ENCODE assay signal across 8 cellular contexts in genomic region chr3:190617185-190617584, GRCh38.
A peak's percentile ranks its signal among the peaks of the same experiment; 100 is the strongest.
DNase-seq lines count a peak whose midpoint lies in the region; ATAC-seq, FAIRE-seq and TF ChIP-seq lines count a peak whose summit lies in the region.

No MANE protein-coding gene starts in this region.

- no peak for TF ChIP-seq CTCF in HepG2 (CRISPR knock-in tag; IDR thresholded peaks at IDR 0.05)

- BruUV-seq in HepG2 (replicated peaks; lab: Mats Ljungman, UMichigan): no TSS peak

- POLR2A ChIA-PET in HepG2 (lab: Yijun Ruan, JAX): no interaction called here

- H3K36me3 Mint-ChIP-seq in T-helper 17 cell (ENCODE audit: low read depth): peaks cover 10% of the 10 kb centered on the region

- no peak overlapping the region; a peak in 1 of 6 replicates for H3K4me3 ChIP-seq in HepG2 (replicated peaks in 1 of 3; ENCODE audit: insufficient read depth in 1 of 3, low read depth in 2 of 3, low read length in 3 of 3)

- H3K4me3 Mint-ChIP-seq in T-helper 17 cell: no peak overlapping the region

- DNase-seq in activated CD4-positive, alpha-beta T cell treated with anti-CD3 and anti-CD28 coated beads for 48 hours: peak; percentile 60
- DNase-seq in activated CD4-positive, alpha-beta T cell treated with anti-CD3 and anti-CD28 coated beads, Interleukin-2, amount 50 U/mL, for 1 hour: no peak
- DNase-seq in T-helper 17 cell (no peak), HepG2 (ENCODE audit: low spot score) (peak; percentile 92), GOT3 (lab: John Stamatoyannopoulos, UW) (no peak), HTR-8/SVneo (ENCODE audit: insufficient read length, low spot score) (no peak), NCI-H526 treated with DMSO at 0.1 percent for 48 hours (lab: John Stamatoyannopoulos, UW) (no peak)

- peak overlapping the region; percentile 51 for H3K9ac ChIP-seq in HepG2 (ENCODE audit: insufficient read depth, low read depth, low read length)

- TF ChIP-seq RAD21 in HepG2 (CRISPR knock-in tag; IDR thresholded peaks at IDR 0.05): no peak

- no peaks in the 10 kb centered on the region for H3K27me3 ChIP-seq in HepG2 (ENCODE audit: control insufficient read depth in 1 of 2, insufficient read depth in 2 of 2, low read length in 2 of 2)

- H3K4me1 ChIP-seq in HepG2 (ENCODE audit: insufficient read depth, low read length): peaks cover 80% of the 10 kb centered on the region

- no peaks in the 10 kb centered on the region for H3K79me2 ChIP-seq in HepG2 (ENCODE audit: insufficient read depth, low read length)

- TF ChIP-seq EP300 in HepG2 (IDR thresholded peaks at IDR 0.05; ENCODE audit: low read depth in 2 of 2, low read length in 2 of 2) (peak in 1 of 2 experiments; percentile 76; a peak in 3 of 4 replicates), HepG2 (CRISPR knock-in tag; IDR thresholded peaks at IDR 0.05; ENCODE audit: borderline replicate concordance) (0 out of 2 replicates have a peak, but pooled peaks have one; percentile 21)

- CTCF ChIA-PET in HepG2 (lab: Yijun Ruan, JAX; ENCODE audit: low intra/inter-chr PET ratio, low total read pairs): no interaction called here

- H4K20me1 ChIP-seq in HepG2 (ENCODE audit: insufficient read depth, low read length): no peaks in the 10 kb centered on the region

- H3K4me1 Mint-ChIP-seq in T-helper 17 cell: peaks cover 16% of the 10 kb centered on the region

- 0 out of 5 replicates have a peak, but pooled peaks cover 0 to 1% of the 10 kb centered on the region in 2 experiments for H3K36me3 ChIP-seq in HepG2 (replicated peaks in 1 of 2; ENCODE audit: control insufficient read depth in 1 of 2, insufficient read depth in 2 of 2, low read length in 2 of 2)

- intact Hi-C loops in HepG2 (cut with micrococcal nuclease; ENCODE audit: unreplicated experiment): loop anchor here (2.0 to 5.0 kb wide), 2 partner anchors 50 to 102 kb away; partner anchors contain the start of gene IL1RAP

- 2% methylated on average over 3 of the region's 3 CpGs for WGBS in HepG2 (ENCODE audit: low lambda C conversion rate)

- TF ChIP-seq POLR2A in HepG2 (IDR thresholded peaks at IDR 0.05; ENCODE audit: insufficient read depth in 1 of 2, low read depth in 2 of 2, low read length in 2 of 2): no peak

- no peak overlapping the region for H2AFZ ChIP-seq in HepG2 (ENCODE audit: low read length)

- no peaks in the 10 kb centered on the region for H3K9me3 ChIP-seq in T-helper 17 cell (ENCODE audit: control insufficient read depth, low read length, poor library complexity, severe bottlenecking)
- no peaks in the 10 kb centered on the region for H3K9me3 ChIP-seq in HepG2 (ENCODE audit: low read length)

- peak; percentile 87 for ATAC-seq in HG03066 (IDR thresholded peaks at IDR 0.05; ENCODE audit: low read depth, unreplicated experiment)
- ATAC-seq in T-helper 17 cell: peak; percentile 79
- ATAC-seq in HepG2: peak; percentile 84

- FAIRE-seq in HepG2 (lab: Jason Lieb, UNC): peak; percentile 71
- FAIRE-seq in HTR-8/SVneo (lab: Jason Lieb, UNC): no peak

- peak overlapping the region; percentile 72 for H3K27ac Mint-ChIP-seq in T-helper 17 cell

- H3K27ac ChIP-seq in HepG2 (ENCODE audit: extremely low read length, insufficient read depth, low read length): peak overlapping the region; percentile 75

- no peaks in the 10 kb centered on the region for H3K27me3 Mint-ChIP-seq in T-helper 17 cell

- in situ Hi-C loops in HepG2 (cut with HindIII; ENCODE audit: extremely low pct_ligation_motif_present, low pct_unique_long_range_greater_than_20kb): no loop called here

- peak overlapping the region; percentile 45 for H3K4me2 ChIP-seq in HepG2 (ENCODE audit: low read depth, low read length)

TF ChIP-seq in HepG2, 621 proteins besides CTCF, POLR2A, EP300 and RAD21 (continues in another document):
- peak; percentile 53; the same call in 1 of the 2 replicates for TF ChIP-seq THRA (CRISPR knock-in tag; IDR thresholded peaks at IDR 0.05; ENCODE audit: borderline replicate concordance)
- TF ChIP-seq, protein P1, sequence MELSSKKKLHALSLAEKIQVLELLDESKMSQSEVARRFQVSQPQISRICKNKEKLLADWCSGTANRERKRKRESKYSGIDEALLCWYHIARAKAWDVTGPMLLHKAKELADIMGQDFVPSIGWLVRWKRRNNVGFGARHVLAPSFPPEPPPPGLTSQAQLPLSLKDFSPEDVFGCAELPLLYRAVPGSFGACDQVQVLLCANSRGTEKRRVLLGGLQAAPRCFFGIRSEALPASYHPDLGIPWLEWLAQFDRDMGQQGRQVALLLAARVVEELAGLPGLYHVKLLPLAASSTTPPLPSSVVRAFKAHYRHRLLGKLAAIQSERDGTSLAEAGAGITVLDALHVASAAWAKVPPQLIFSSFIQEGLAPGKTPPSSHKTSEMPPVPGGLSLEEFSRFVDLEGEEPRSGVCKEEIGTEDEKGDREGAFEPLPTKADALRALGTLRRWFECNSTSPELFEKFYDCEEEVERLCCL (CRISPR knock-in tag; IDR thresholded peaks at IDR 0.05; ENCODE audit: borderline replicate concordance): no peak
- no peak for TF ChIP-seq ZBTB21 (CRISPR knock-in tag; IDR thresholded peaks at IDR 0.05)
- TF ChIP-seq ZBTB20 (CRISPR knock-in tag; IDR thresholded peaks at IDR 0.05; ENCODE audit: borderline replicate concordance, low read depth): peak; percentile 90; the same call in 1 of the 2 replicates
- TF ChIP-seq, protein P2, sequence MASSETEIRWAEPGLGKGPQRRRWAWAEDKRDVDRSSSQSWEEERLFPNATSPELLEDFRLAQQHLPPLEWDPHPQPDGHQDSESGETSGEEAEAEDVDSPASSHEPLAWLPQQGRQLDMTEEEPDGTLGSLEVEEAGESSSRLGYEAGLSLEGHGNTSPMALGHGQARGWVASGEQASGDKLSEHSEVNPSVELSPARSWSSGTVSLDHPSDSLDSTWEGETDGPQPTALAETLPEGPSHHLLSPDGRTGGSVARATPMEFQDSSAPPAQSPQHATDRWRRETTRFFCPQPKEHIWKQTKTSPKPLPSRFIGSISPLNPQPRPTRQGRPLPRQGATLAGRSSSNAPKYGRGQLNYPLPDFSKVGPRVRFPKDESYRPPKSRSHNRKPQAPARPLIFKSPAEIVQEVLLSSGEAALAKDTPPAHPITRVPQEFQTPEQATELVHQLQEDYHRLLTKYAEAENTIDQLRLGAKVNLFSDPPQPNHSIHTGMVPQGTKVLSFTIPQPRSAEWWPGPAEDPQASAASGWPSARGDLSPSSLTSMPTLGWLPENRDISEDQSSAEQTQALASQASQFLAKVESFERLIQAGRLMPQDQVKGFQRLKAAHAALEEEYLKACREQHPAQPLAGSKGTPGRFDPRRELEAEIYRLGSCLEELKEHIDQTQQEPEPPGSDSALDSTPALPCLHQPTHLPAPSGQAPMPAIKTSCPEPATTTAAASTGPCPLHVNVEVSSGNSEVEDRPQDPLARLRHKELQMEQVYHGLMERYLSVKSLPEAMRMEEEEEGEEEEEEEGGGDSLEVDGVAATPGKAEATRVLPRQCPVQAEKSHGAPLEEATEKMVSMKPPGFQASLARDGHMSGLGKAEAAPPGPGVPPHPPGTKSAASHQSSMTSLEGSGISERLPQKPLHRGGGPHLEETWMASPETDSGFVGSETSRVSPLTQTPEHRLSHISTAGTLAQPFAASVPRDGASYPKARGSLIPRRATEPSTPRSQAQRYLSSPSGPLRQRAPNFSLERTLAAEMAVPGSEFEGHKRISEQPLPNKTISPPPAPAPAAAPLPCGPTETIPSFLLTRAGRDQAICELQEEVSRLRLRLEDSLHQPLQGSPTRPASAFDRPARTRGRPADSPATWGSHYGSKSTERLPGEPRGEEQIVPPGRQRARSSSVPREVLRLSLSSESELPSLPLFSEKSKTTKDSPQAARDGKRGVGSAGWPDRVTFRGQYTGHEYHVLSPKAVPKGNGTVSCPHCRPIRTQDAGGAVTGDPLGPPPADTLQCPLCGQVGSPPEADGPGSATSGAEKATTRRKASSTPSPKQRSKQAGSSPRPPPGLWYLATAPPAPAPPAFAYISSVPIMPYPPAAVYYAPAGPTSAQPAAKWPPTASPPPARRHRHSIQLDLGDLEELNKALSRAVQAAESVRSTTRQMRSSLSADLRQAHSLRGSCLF (CRISPR knock-in tag; IDR thresholded peaks at IDR 0.05; ENCODE audit: borderline replicate concordance): no peak
- TF ChIP-seq, protein P3, sequence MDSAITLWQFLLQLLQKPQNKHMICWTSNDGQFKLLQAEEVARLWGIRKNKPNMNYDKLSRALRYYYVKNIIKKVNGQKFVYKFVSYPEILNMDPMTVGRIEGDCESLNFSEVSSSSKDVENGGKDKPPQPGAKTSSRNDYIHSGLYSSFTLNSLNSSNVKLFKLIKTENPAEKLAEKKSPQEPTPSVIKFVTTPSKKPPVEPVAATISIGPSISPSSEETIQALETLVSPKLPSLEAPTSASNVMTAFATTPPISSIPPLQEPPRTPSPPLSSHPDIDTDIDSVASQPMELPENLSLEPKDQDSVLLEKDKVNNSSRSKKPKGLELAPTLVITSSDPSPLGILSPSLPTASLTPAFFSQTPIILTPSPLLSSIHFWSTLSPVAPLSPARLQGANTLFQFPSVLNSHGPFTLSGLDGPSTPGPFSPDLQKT (CRISPR knock-in tag; IDR thresholded peaks at IDR 0.05; ENCODE audit: borderline replicate concordance): no peak
- TF ChIP-seq HINFP (CRISPR knock-in tag; IDR thresholded peaks at IDR 0.05; ENCODE audit: low read depth): no peak
- TF ChIP-seq ZBTB7B (CRISPR knock-in tag; IDR thresholded peaks at IDR 0.05): no peak

Comparison
In these comparisons a context has a peak if more than half of its experiments do, and no peak if none do; other contexts are left out.
1. DNase-seq: peak in activated CD4-positive, alpha-beta T cell treated with anti-CD3 and anti-CD28 coated beads for 48 hours (single experiment) and HepG2 (single experiment); none in activated CD4-positive, alpha-beta T cell treated with anti-CD3 and anti-CD28 coated beads, Interleukin-2, amount 50 U/mL, for 1 hour (single experiment), T-helper 17 cell (0 of 3), GOT3 (single experiment), HTR-8/SVneo (single experiment) and NCI-H526 treated with DMSO at 0.1 percent for 48 hours (single experiment).
2. Peak in every context shown above with its lines, with median percentiles within 50 percentile points of each other: ATAC-seq.